7 cellular contexts compared by ENCODE assay signal in genomic region chr9:136052433-136052880, GRCh38. TPM values are rescaled to one million over a fixed set of nuclear protein-coding genes. Genes with fewer than 3 reads are reported as not detected.
DNase-seq lines count a peak whose midpoint lies in the region; ATAC-seq, FAIRE-seq and TF ChIP-seq lines count a peak whose summit lies in the region.

No MANE protein-coding gene starts in this region.

- H2BK20ac ChIP-seq in IMR-90 (ENCODE audit: low read depth, low read length), result peak overlapping the region; percentile 62

- FAIRE-seq in HepG2 (lab: Jason Lieb, UNC), result no peak

- H2AK9ac ChIP-seq in IMR-90 (replicated peaks; ENCODE audit: low read depth, low read length, poor library complexity), result peak overlapping the region; percentile 90

- in situ Hi-C loops in IMR-90 (cut with MboI; ENCODE audit: low sequenced_read_pairs), result no loop called here
- in situ Hi-C loops in HepG2 (cut with HindIII; ENCODE audit: extremely low pct_ligation_motif_present, low pct_unique_long_range_greater_than_20kb), result no loop called here
- in situ Hi-C loops in transverse colon (cut with MboI; ENCODE audit: low pct_ligation_motif_present in 1 of 4, low pct_unique_long_range_greater_than_20kb in 1 of 4, low sequenced_read_pairs in 3 of 4), result no loop called here

- H2BK5ac ChIP-seq in IMR-90 (ENCODE audit: low read depth, low read length, poor library complexity, severe bottlenecking), result peak overlapping the region; percentile 83

- TF ChIP-seq POLR2A in IMR-90 (IDR thresholded peaks at IDR 0.05; ENCODE audit: low read depth, low read length) (no peak), HepG2 (IDR thresholded peaks at IDR 0.05; ENCODE audit: insufficient read depth in 1 of 2, low read depth in 2 of 2, low read length in 2 of 2) (no peak), transverse colon (IDR thresholded peaks at IDR 0.05) (no peak)

- peak overlapping the region; percentile 68 for H3K4me3 Mint-ChIP-seq in central memory CD8-positive, alpha-beta T cell

- peak overlapping the region; percentile 67 to 81; a peak in 3 of 4 replicates for H4K8ac ChIP-seq in IMR-90 (ENCODE audit: low read depth in 2 of 2, low read length in 2 of 2)

- dilution Hi-C loops in IMR-90 (cut with HindIII; ENCODE audit: low sequenced_read_pairs, unreplicated experiment), result no loop called here

- no peaks in the 10 kb centered on the region for H3K27me3 Mint-ChIP-seq in central memory CD8-positive, alpha-beta T cell

- no peak for TF ChIP-seq RAD21 in IMR-90 (IDR thresholded peaks at IDR 0.05; ENCODE audit: low read length)
- no peak for TF ChIP-seq RAD21 in HepG2 (CRISPR knock-in tag; IDR thresholded peaks at IDR 0.05)

- H3K14ac ChIP-seq in IMR-90 (replicated peaks; ENCODE audit: low read depth, low read length), result peak overlapping the region; percentile 53; the same call in 1 of the 2 replicates

- H3K79me1 ChIP-seq in IMR-90 (ENCODE audit: low read depth in 1 of 2, low read length in 2 of 2), result peaks cover 12 to 79% of the 10 kb centered on the region in 2 experiments; a peak in 3 of 4 replicates

- BruUV-seq in IMR-90 (replicated peaks; lab: Mats Ljungman, UMichigan), result no TSS peak
- no TSS peak for BruUV-seq in HepG2 (replicated peaks; lab: Mats Ljungman, UMichigan)

- peak overlapping the region; percentile 64 for H3K9ac ChIP-seq in IMR-90 (ENCODE audit: low read depth, low read length)
- peak overlapping the region; percentile 68 for H3K9ac ChIP-seq in HepG2 (ENCODE audit: insufficient read depth, low read depth, low read length)

- peak overlapping the region; percentile 9 for H2AFZ ChIP-seq in IMR-90 (replicated peaks; ENCODE audit: low read length, poor library complexity)
- no peak overlapping the region for H2AFZ ChIP-seq in HepG2 (ENCODE audit: low read length)

- no peaks in the 10 kb centered on the region for H3K9me3 ChIP-seq in IMR-90 (ENCODE audit: control insufficient read depth, insufficient read depth, low read length)
- no peaks in the 10 kb centered on the region for H3K9me3 ChIP-seq in HepG2 (ENCODE audit: low read length)
- H3K9me3 ChIP-seq in transverse colon, result no peaks in the 10 kb centered on the region

- H3K4me1 ChIP-seq in IMR-90 (ENCODE audit: control insufficient read depth, insufficient read depth, low read length) (peaks cover 19% of the 10 kb centered on the region), HepG2 (ENCODE audit: insufficient read depth, low read length) (peaks cover 33% of the 10 kb centered on the region), transverse colon (peaks cover 33 to 67% (median 50%) of the 10 kb centered on the region in 4 donors)

- H3K18ac ChIP-seq in IMR-90 (ENCODE audit: low read depth, low read length), result peak overlapping the region; percentile 79

- peaks cover 32% of the 10 kb centered on the region for H3K79me2 ChIP-seq in HepG2 (ENCODE audit: insufficient read depth, low read length)

- WGBS in IMR-90 (ENCODE audit: extremely low coverage in 2 of 2, insufficient read length in 1 of 2), 2 experiments, result 12% methylated on average over 7 of the region's 16 CpGs; no CpG with 5 or more reads in 1 of the 2 experiments
- 0% methylated on average over 2 of the region's 16 CpGs for WGBS in HepG2 (ENCODE audit: low lambda C conversion rate)
- WGBS in transverse colon (ENCODE audit: low coverage in 1 of 2), 2 donors, result 15% methylated on average over 16 of the region's 16 CpGs; no CpG with 5 or more reads in 1 of the 2 donors

- H3K27me3 ChIP-seq in IMR-90 (ENCODE audit: control insufficient read depth, insufficient read depth, low read length), result no peaks in the 10 kb centered on the region
- H3K27me3 ChIP-seq in HepG2 (ENCODE audit: control insufficient read depth in 1 of 2, insufficient read depth in 2 of 2, low read length in 2 of 2), result no peaks in the 10 kb centered on the region
- no peaks in the 10 kb centered on the region for H3K27me3 ChIP-seq in transverse colon

- H3K4ac ChIP-seq in IMR-90 (ENCODE audit: low read depth, low read length), result peak overlapping the region; percentile 93

- H3K9me1 ChIP-seq in IMR-90 (ENCODE audit: insufficient read depth, low read length), result peaks cover 18% of the 10 kb centered on the region; the same call in 1 of the 2 replicates

- peaks cover 7% of the 10 kb centered on the region for H3K36me3 Mint-ChIP-seq in central memory CD8-positive, alpha-beta T cell (ENCODE audit: insufficient read depth)

- H3K9me3 Mint-ChIP-seq in central memory CD8-positive, alpha-beta T cell, result no peaks in the 10 kb centered on the region

- CTCF ChIA-PET in IMR-90 (lab: Yijun Ruan, JAX), result interaction anchor here (1.1 to 1.4 kb wide), 2 partner anchors 70 to 97 kb away, joined by 3 to 5 read pairs; no protein-coding TSS in a partner anchor
- CTCF ChIA-PET in HepG2 (lab: Yijun Ruan, JAX; ENCODE audit: low intra/inter-chr PET ratio, low total read pairs), result no interaction called here

- TF ChIP-seq EP300 in HepG2 (IDR thresholded peaks at IDR 0.05; ENCODE audit: low read depth in 2 of 2, low read length in 2 of 2), result no peak
- no peak for TF ChIP-seq EP300 in HepG2 (CRISPR knock-in tag; IDR thresholded peaks at IDR 0.05; ENCODE audit: borderline replicate concordance)
- no peak for TF ChIP-seq EP300 in transverse colon (IDR thresholded peaks at IDR 0.05; ENCODE audit: low read depth)

- peak overlapping the region; percentile 89 for H4K91ac ChIP-seq in IMR-90 (ENCODE audit: insufficient read depth, low read depth, low read length)

- no peak overlapping the region for H3K27ac Mint-ChIP-seq in central memory CD8-positive, alpha-beta T cell (ENCODE audit: low read depth)

- intact Hi-C loops in IMR-90 (cut with micrococcal nuclease), result loop anchor here (1.0 to 5.0 kb wide), 2 partner anchors 55 to 85 kb away; no protein-coding TSS in a partner anchor
- intact Hi-C loops in HepG2 (cut with micrococcal nuclease; ENCODE audit: unreplicated experiment), result loop anchor here (5.0 kb wide), 3 partner anchors 40 to 60 kb away; no protein-coding TSS in a partner anchor
- intact Hi-C loops in transverse colon (cut with DNase I; ENCODE audit: low total_unique reads), result no loop called here

- H3K27ac ChIP-seq in IMR-90 (ENCODE audit: insufficient read depth, low read length), result peak overlapping the region; percentile 88
- peak overlapping the region; percentile 75 for H3K27ac ChIP-seq in HepG2 (ENCODE audit: extremely low read length, insufficient read depth, low read length)
- H3K27ac ChIP-seq in transverse colon, result peak overlapping the region; percentile 67 to 88 (median 84)

- peak overlapping the region; percentile 9 for H4K5ac ChIP-seq in IMR-90 (ENCODE audit: low read depth, low read length)

- H3K4me3 ChIP-seq in IMR-90 (ENCODE audit: insufficient read depth, low read depth, low read length) (no peak overlapping the region), HepG2 (replicated peaks in 1 of 3; ENCODE audit: insufficient read depth in 1 of 3, low read depth in 2 of 3, low read length in 3 of 3) (peak overlapping the region; percentile 49 to 72 (median 67); a peak in 5 of 6 replicates), transverse colon (peak overlapping the region in 3 of 4 donors; percentile 35 to 54 (median 47))

- DNase-seq in IMR-90 (no peak), HepG2 (ENCODE audit: low spot score) (peak; percentile 15), transverse colon (no peak)
- no peak for DNase-seq in central memory CD8-positive, alpha-beta T cell (ENCODE audit: low spot score in 2 of 2)

- TF ChIP-seq CTCF in IMR-90 (conservative IDR thresholded peaks at IDR 0.05; ENCODE audit: low read depth, low read length) (0 out of 2 replicates have a peak, but pooled peaks have one; percentile 7), HepG2 (CRISPR knock-in tag; IDR thresholded peaks at IDR 0.05) (no peak), transverse colon (IDR thresholded peaks at IDR 0.05) (peak in 1 of 5 experiments; percentile 8)

- H3K23ac ChIP-seq in IMR-90 (ENCODE audit: low read depth, low read length), result peak overlapping the region; percentile 77

- H3K56ac ChIP-seq in IMR-90 (ENCODE audit: extremely low read depth, insufficient read depth, low read length), result peak overlapping the region; percentile 58

- POLR2A ChIA-PET in IMR-90 (lab: Charles Lee; ENCODE audit: unreplicated experiment), result interaction anchor here (0.6 to 0.7 kb wide), 2 partner anchors 11 to 25 kb away, joined by 3 to 16 read pairs; no protein-coding TSS in a partner anchor
- POLR2A ChIA-PET in HepG2 (lab: Yijun Ruan, JAX), result interaction anchor here (0.9 to 4.2 kb wide), 11 partner anchors 38 to 67 kb away, joined by 3 to 47 read pairs (median 9); partner anchors contain the start of genes NACC2 and TMEM250

- H3K4me2 ChIP-seq in IMR-90 (ENCODE audit: low read depth, low read length) (peak overlapping the region; percentile 48), HepG2 (ENCODE audit: low read depth, low read length) (peak overlapping the region; percentile 93)

- peaks cover 18% of the 10 kb centered on the region for H3K36me3 ChIP-seq in IMR-90 (ENCODE audit: control insufficient read depth, insufficient read depth, low read length)
- peaks cover 11 to 21% of the 10 kb centered on the region in 2 experiments; a peak in 3 of 5 replicates for H3K36me3 ChIP-seq in HepG2 (replicated peaks in 1 of 2; ENCODE audit: control insufficient read depth in 1 of 2, insufficient read depth in 2 of 2, low read length in 2 of 2)
- peaks cover 0 to 8% (median 0%) of the 10 kb centered on the region in 4 donors for H3K36me3 ChIP-seq in transverse colon

- ATAC-seq in IMR-90 (ENCODE audit: low read depth) (peak; percentile 50), HepG2 (peak; percentile 41), HG02885 (IDR thresholded peaks at IDR 0.05; ENCODE audit: poor library complexity, unreplicated experiment) (no peak), HG03135 (IDR thresholded peaks at IDR 0.05; ENCODE audit: unreplicated experiment) (no peak), HG02610 (IDR thresholded peaks at IDR 0.05; ENCODE audit: unreplicated experiment) (no peak)
- ATAC-seq in central memory CD8-positive, alpha-beta T cell (replicated peaks; ENCODE audit: extremely low read depth, poor library complexity, severe bottlenecking), result no peak

- H2BK15ac ChIP-seq in IMR-90 (ENCODE audit: low read depth, low read length), result no peak overlapping the region; the same call in 2 of the 3 replicates

- peak overlapping the region; percentile 73 for H2BK120ac ChIP-seq in IMR-90 (ENCODE audit: low read depth, low read length)

- H4K20me1 ChIP-seq in IMR-90 (ENCODE audit: insufficient read depth, low read length), result peaks cover 57% of the 10 kb centered on the region
- H4K20me1 ChIP-seq in HepG2 (ENCODE audit: insufficient read depth, low read length), result peaks cover 30% of the 10 kb centered on the region

- peak overlapping the region; percentile 96 for H2AK5ac ChIP-seq in IMR-90 (ENCODE audit: low read depth, low read length)

- peaks cover 25% of the 10 kb centered on the region for H3K4me1 Mint-ChIP-seq in central memory CD8-positive, alpha-beta T cell

RNA-seq across cellular contexts. Expression of gene NACC2, which starts 42.6 kb away (rescaled TPM):
- total RNA-seq in IMR-90 (2012; rRNA removed) (7.9 and 11.1 TPM in 2 replicates), HepG2 (2016; rRNA removed; fragmentation: Illumina TruSeq; extraction: Trizol) (10.5 and 12.3 TPM in 2 replicates), transverse colon (10 to 100 TPM; 22.2 to 64.3 (median 26.5) TPM)
- polyA plus RNA-seq in IMR-90 (2012; rRNA removed) (19.0 and 21.2 TPM in 2 replicates), HepG2 (2011; rRNA removed) (5.9 and 6.3 TPM in 2 replicates)
- 16.0 and 22.9 TPM in 2 replicates for polyA plus RNA-seq in IMR-90 (2012; cell fraction: cytosol; rRNA removed)
- 27.3 and 39.1 TPM in 2 replicates for polyA plus RNA-seq in IMR-90 (2012; cell fraction: nucleus; rRNA removed; ENCODE audit: low replicate concordance)
- total RNA-seq in HepG2 (2016; cell fraction: cytosol; rRNA removed; fragmentation: Illumina TruSeq; extraction: Trizol; ENCODE audit: low read depth), result 2.1 and 2.2 TPM in 2 replicates
- 9.0 and 12.3 TPM in 2 replicates for total RNA-seq in HepG2 (2016; cell fraction: insoluble cytoplasmic fraction; rRNA removed; fragmentation: Illumina TruSeq; extraction: Trizol)
- total RNA-seq in HepG2 (2016; cell fraction: membrane; rRNA removed; fragmentation: Illumina TruSeq; extraction: Trizol), result 5.3 TPM in 2 replicates
- 8.0 and 9.6 TPM in 2 replicates for total RNA-seq in HepG2 (2016; cell fraction: nucleus; rRNA removed; fragmentation: Illumina TruSeq; extraction: Trizol)
- 4.1 and 5.8 TPM in 2 replicates for polyA plus RNA-seq in HepG2 (2011; cell fraction: cytosol; rRNA removed)
- 28.9 and 40.8 TPM in 2 replicates for polyA plus RNA-seq in HepG2 (2011; cell fraction: nucleus; rRNA removed)
- polyA plus RNA-seq in HepG2 (2012), result 6.2 and 7.1 TPM in 2 replicates
- polyA plus RNA-seq in HepG2 (2016; cell fraction: cytosol; fragmentation: Illumina TruSeq; extraction: Trizol; ENCODE audit: low read depth), result 0.80 TPM in 2 replicates
- 8.9 and 10.6 TPM in 2 replicates for polyA plus RNA-seq in HepG2 (2016; cell fraction: insoluble cytoplasmic fraction; fragmentation: Illumina TruSeq; extraction: Trizol; ENCODE audit: low read depth)
- polyA plus RNA-seq in HepG2 (2016; cell fraction: membrane; fragmentation: Illumina TruSeq; extraction: Trizol; ENCODE audit: low read depth), result 2.4 and 2.5 TPM in 2 replicates
- 15.3 and 15.7 TPM in 2 replicates for polyA plus RNA-seq in HepG2 (2016; cell fraction: nucleus; fragmentation: Illumina TruSeq; extraction: Trizol; ENCODE audit: insufficient read depth, low read depth)
- polyA minus RNA-seq in HepG2 (2011; rRNA and poly(A)+ RNA removed; ENCODE audit: low replicate concordance), result 14.5 and 16.4 TPM in 2 replicates
- polyA minus RNA-seq in HepG2 (2011; cell fraction: cytosol; rRNA and poly(A)+ RNA removed), result 9.2 and 9.6 TPM in 2 replicates
- polyA minus RNA-seq in HepG2 (2011; cell fraction: nucleus; rRNA and poly(A)+ RNA removed), result 10.6 and 13.4 TPM in 2 replicates

Comparison
In these comparisons a context has a peak if more than half of its experiments do, and no peak if none do; other contexts are left out.
1. ATAC-seq: peak in IMR-90 (single experiment) and HepG2 (single experiment); none in central memory CD8-positive, alpha-beta T cell (single experiment), HG02885 (single experiment), HG03135 (single experiment) and HG02610 (single experiment).
2. Peak in every context shown above with its lines, with median percentiles within 50 percentile points of each other: H3K27ac ChIP-seq.